ENCODE assay signal across 36 cellular contexts in genomic region chr3:181289306-181289705, GRCh38.
"Had no signal": no experiment of that assay in that cellular context is flagged by ENCODE, and none has a peak within 500 bp of the region (broad histone marks: within the 10 kb centered on the region; RNA-seq: fewer than 3 reads in every experiment).

No MANE protein-coding gene starts in this region.

- H3K27ac ChIP-seq: KMS-11 had no signal

- H3K9me3 ChIP-seq: MG63 had no signal

- H3K4me2 ChIP-seq: KMS-11 had no signal

- H3K27me3 ChIP-seq: MG63 had no signal

- DNase-seq: Karpas-422, Kasumi-1, MG63, MM.1S, MV-4-11, NCI-H1048, NCI-H1092, NCI-H1092 treated with DMSO at 0.1 percent for 48 hours, NCI-H1105, NCI-H1105 treated with DMSO at 0.1 percent for 48 hours, NCI-H1417, NCI-H1417 treated with DMSO at 0.1 percent for 48 hours, NCI-H1436, NCI-H1436 treated with DMSO at 0.1 percent for 48 hours, NCI-H146, NCI-H1694, NCI-H1694 treated with DMSO at 0.1 percent for 48 hours, NCI-H187, NCI-H187 treated with DMSO at 0.1 percent for 48 hours, NCI-H1930, NCI-H2029, NCI-H2029 treated with DMSO at 0.1 percent for 48 hours, NCI-H2081, NCI-H2081 treated with DMSO at 0.1 percent for 48 hours, NCI-H2107, NCI-H2171, NCI-H2171 treated with DMSO at 0.1 percent for 48 hours, NCI-H226, NCI-H345, NCI-H446, NCI-H446 treated with DMSO at 0.1 percent for 48 hours, NCI-H510A, NCI-H510A treated with DMSO at 0.1 percent for 48 hours, NCI-H524, NCI-H524 treated with DMSO at 0.1 percent for 48 hours had no signal

- H3K9ac ChIP-seq: KMS-11 had no signal

- H3K4me3 ChIP-seq: MG63 had no signal

- H3K36me3 ChIP-seq: MG63 had no signal
